22 cellular contexts compared by ENCODE assay signal in genomic region chr3:32498992-32499391, GRCh38.
"Had no signal": no experiment of that assay in that cellular context is flagged by ENCODE, and none has a peak within 500 bp of the region (broad histone marks: within the 10 kb centered on the region; RNA-seq: fewer than 3 reads in every experiment).

No MANE protein-coding gene starts in this region.

- H3K4me2 ChIP-seq: neural progenitor cell had no signal

- H3K36me3 ChIP-seq: esophagus muscularis mucosa, lower lobe of right lung, neural progenitor cell, tibial artery had no signal

- H3K27me3 ChIP-seq: esophagus muscularis mucosa, neural progenitor cell, spleen, tibial artery had no signal

- DNase-seq: activated B cell treated with CpG ODN at 0.5 μM for 24 hours; activated CD4-positive, alpha-beta T cell treated with anti-CD3 and anti-CD28 coated beads for 36 hours; activated CD4-positive, alpha-beta T cell treated with anti-CD3 and anti-CD28 coated beads, Interleukin-2, amount 50 U/mL, for 4 hours; activated CD8-positive, alpha-beta memory T cell treated with anti-CD3 and anti-CD28 coated beads for 24 hours; activated CD8-positive, alpha-beta memory T cell treated with anti-CD3 and anti-CD28 coated beads, Interleukin-2, amount 50 U/mL, for 4 hours; activated naive CD4-positive, alpha-beta T cell treated with Interleukin-2 at 50 U/mL for 16 hours; activated naive CD8-positive, alpha-beta T cell treated with anti-CD3 and anti-CD28 coated beads for 36 hours; activated T-cell treated with anti-CD3 and anti-CD28 coated beads, Interleukin-2, amount 50 U/mL, for 24 hours; central memory CD4-positive, alpha-beta T cell; effector memory CD4-positive, alpha-beta T cell; left colon; lower lobe of right lung; naive thymus-derived CD8-positive, alpha-beta T cell; spleen; stimulated activated CD4-positive, alpha-beta T cell treated with anti-CD3 and anti-CD28 coated beads, Interleukin-4, amount 100 ng/mL, for 24 hours; substantia nigra; T-helper 1 cell; T1000; tibial artery had no signal

- H3K4me3 Mint-ChIP-seq: activated CD4-positive, alpha-beta T cell treated with anti-CD3 and anti-CD28 coated beads for 36 hours; activated naive CD8-positive, alpha-beta T cell treated with anti-CD3 and anti-CD28 coated beads for 36 hours; activated T-cell treated with anti-CD3 and anti-CD28 coated beads, Interleukin-2, amount 50 U/mL, for 24 hours; naive thymus-derived CD8-positive, alpha-beta T cell; neural progenitor cell; stimulated activated naive CD8-positive, alpha-beta T cell treated with anti-CD3 and anti-CD28 coated beads, Interleukin-15, Interleukin-2, amounts not matched to agents 100 ng/mL and 50 ng/mL, for 24 hours had no signal

- ATAC-seq: activated CD4-positive, alpha-beta T cell treated with anti-CD3 and anti-CD28 coated beads for 36 hours; left colon; lower lobe of right lung; naive thymus-derived CD8-positive, alpha-beta T cell had no signal

- H3K4me3 ChIP-seq: esophagus muscularis mucosa, lower lobe of right lung, neural progenitor cell, tibial artery had no signal

- H3K9me3 ChIP-seq: esophagus muscularis mucosa, lower lobe of right lung, spleen, tibial artery had no signal

- H3K9me3 Mint-ChIP-seq: activated B cell treated with CpG ODN at 0.5 μM for 24 hours; activated naive CD8-positive, alpha-beta T cell treated with anti-CD3 and anti-CD28 coated beads for 36 hours; activated T-cell treated with anti-CD3 and anti-CD28 coated beads, Interleukin-2, amount 50 U/mL, for 24 hours; naive thymus-derived CD8-positive, alpha-beta T cell; stimulated activated naive CD8-positive, alpha-beta T cell treated with anti-CD3 and anti-CD28 coated beads, Interleukin-15, Interleukin-2, amounts not matched to agents 100 ng/mL and 50 ng/mL, for 24 hours had no signal

- H2AFZ ChIP-seq: neural progenitor cell had no signal

- H3K27ac Mint-ChIP-seq: activated CD4-positive, alpha-beta T cell treated with anti-CD3 and anti-CD28 coated beads for 36 hours; activated naive CD8-positive, alpha-beta T cell treated with anti-CD3 and anti-CD28 coated beads for 36 hours; neural progenitor cell had no signal

- H3K27me3 Mint-ChIP-seq: activated B cell treated with CpG ODN at 0.5 μM for 24 hours; activated CD4-positive, alpha-beta T cell treated with anti-CD3 and anti-CD28 coated beads for 36 hours; activated naive CD8-positive, alpha-beta T cell treated with anti-CD3 and anti-CD28 coated beads for 36 hours; activated T-cell treated with anti-CD3 and anti-CD28 coated beads, Interleukin-2, amount 50 U/mL, for 24 hours; naive thymus-derived CD8-positive, alpha-beta T cell; stimulated activated naive CD8-positive, alpha-beta T cell treated with anti-CD3 and anti-CD28 coated beads, Interleukin-15, Interleukin-2, amounts not matched to agents 100 ng/mL and 50 ng/mL, for 24 hours had no signal

- H3K27ac ChIP-seq: esophagus muscularis mucosa, lower lobe of right lung, neural progenitor cell, tibial artery had no signal
